In the genomic region with DNA sequence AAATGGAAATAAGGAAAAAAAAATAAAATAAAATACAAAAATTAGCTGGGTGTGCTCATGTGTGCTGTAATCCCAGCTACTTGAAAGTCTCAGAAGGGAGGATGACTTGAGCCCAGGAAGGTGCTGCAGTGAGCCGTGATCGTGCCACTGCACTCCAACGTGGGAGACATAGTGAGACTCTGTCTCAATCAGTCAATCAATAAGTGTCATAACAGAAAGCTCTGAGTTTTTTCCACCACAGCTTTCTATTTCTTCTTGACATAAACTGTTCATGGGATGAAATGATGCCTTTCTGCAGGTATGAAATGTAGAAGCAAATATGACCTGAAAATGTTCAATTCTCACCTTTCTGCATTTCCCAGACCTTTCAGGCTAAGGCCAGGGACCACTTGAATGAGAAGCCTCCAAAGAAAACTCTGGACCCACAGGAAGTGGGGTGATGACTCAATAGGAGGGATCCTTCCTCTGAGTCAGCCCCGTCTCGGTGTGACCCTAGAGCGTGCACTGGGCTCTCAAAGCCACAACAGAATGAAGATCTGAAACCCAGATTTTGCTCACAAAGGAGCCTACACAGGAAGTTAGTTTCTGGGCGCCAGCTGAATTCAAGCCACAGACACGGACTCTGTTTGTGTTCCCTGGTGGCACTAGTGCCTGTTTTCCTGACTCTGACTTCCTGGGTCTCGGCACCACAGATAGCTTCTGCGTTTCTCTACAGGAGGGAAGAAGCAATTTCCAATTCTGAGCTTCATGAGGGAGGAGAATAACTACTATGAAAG, we compare ENCODE assay signal across 1 cellular context.
TF ChIP-seq lines count a peak whose summit lies in the region.

No MANE protein-coding gene starts in this region.

TF ChIP-seq in GM12878, 131 proteins besides CTCF, POLR2A, EP300 and RAD21 (continued from another document and continues in another):
- TF ChIP-seq FOS (IDR thresholded peaks at IDR 0.05; ENCODE audit: borderline replicate concordance, extremely low read depth, insufficient read length), result no peak
- peak; percentile 66 for TF ChIP-seq RELA (IDR thresholded peaks at IDR 0.05; ENCODE audit: borderline replicate concordance, partially characterized antibody)
- peak; percentile 96 for TF ChIP-seq JUNB (IDR thresholded peaks at IDR 0.05)
- no peak for TF ChIP-seq HDGF (IDR thresholded peaks at IDR 0.05)
- TF ChIP-seq KLF5 (IDR thresholded peaks at IDR 0.05; ENCODE audit: partially characterized antibody), result no peak
- peak; percentile 87 for TF ChIP-seq POU2F2 (IDR thresholded peaks at IDR 0.05; ENCODE audit: borderline replicate concordance, low read depth, low read length)
- TF ChIP-seq, protein P1, sequence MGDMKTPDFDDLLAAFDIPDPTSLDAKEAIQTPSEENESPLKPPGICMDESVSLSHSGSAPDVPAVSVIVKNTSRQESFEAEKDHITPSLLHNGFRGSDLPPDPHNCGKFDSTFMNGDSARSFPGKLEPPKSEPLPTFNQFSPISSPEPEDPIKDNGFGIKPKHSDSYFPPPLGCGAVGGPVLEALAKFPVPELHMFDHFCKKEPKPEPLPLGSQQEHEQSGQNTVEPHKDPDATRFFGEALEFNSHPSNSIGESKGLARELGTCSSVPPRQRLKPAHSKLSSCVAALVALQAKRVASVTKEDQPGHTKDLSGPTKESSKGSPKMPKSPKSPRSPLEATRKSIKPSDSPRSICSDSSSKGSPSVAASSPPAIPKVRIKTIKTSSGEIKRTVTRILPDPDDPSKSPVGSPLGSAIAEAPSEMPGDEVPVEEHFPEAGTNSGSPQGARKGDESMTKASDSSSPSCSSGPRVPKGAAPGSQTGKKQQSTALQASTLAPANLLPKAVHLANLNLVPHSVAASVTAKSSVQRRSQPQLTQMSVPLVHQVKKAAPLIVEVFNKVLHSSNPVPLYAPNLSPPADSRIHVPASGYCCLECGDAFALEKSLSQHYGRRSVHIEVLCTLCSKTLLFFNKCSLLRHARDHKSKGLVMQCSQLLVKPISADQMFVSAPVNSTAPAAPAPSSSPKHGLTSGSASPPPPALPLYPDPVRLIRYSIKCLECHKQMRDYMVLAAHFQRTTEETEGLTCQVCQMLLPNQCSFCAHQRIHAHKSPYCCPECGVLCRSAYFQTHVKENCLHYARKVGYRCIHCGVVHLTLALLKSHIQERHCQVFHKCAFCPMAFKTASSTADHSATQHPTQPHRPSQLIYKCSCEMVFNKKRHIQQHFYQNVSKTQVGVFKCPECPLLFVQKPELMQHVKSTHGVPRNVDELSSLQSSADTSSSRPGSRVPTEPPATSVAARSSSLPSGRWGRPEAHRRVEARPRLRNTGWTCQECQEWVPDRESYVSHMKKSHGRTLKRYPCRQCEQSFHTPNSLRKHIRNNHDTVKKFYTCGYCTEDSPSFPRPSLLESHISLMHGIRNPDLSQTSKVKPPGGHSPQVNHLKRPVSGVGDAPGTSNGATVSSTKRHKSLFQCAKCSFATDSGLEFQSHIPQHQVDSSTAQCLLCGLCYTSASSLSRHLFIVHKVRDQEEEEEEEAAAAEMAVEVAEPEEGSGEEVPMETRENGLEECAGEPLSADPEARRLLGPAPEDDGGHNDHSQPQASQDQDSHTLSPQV (IDR thresholded peaks at IDR 0.05), result 0 out of 2 replicates have a peak, but pooled peaks have one; percentile 17
- TF ChIP-seq MYC (IDR thresholded peaks at IDR 0.05; ENCODE audit: insufficient read depth, insufficient read length, insufficient replicate concordance, low read length, severe bottlenecking), result no peak
- TF ChIP-seq, protein P2, sequence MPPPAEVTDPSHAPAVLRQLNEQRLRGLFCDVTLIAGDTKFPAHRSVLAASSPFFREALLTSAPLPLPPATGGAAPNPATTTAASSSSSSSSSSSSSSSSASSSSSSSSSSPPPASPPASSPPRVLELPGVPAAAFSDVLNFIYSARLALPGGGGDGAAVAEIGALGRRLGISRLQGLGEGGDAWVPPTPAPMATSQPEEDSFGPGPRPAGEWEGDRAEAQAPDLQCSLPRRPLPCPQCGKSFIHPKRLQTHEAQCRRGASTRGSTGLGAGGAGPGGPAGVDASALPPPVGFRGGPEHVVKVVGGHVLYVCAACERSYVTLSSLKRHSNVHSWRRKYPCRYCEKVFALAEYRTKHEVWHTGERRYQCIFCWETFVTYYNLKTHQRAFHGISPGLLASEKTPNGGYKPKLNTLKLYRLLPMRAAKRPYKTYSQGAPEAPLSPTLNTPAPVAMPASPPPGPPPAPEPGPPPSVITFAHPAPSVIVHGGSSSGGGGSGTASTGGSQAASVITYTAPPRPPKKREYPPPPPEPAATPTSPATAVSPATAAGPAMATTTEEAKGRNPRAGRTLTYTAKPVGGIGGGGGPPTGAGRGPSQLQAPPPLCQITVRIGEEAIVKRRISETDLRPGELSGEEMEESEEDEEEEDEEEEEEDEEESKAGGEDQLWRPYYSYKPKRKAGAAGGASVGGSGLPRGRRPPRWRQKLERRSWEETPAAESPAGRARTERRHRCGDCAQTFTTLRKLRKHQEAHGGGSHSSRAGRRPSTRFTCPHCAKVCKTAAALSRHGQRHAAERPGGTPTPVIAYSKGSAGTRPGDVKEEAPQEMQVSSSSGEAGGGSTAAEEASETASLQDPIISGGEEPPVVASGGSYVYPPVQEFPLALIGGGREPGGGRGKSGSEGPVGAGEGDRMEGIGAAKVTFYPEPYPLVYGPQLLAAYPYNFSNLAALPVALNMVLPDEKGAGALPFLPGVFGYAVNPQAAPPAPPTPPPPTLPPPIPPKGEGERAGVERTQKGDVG (CRISPR knock-in tag; IDR thresholded peaks at IDR 0.05), result no peak
- TF ChIP-seq MTA2 (IDR thresholded peaks at IDR 0.05; ENCODE audit: low read depth), result peak; percentile 92
- peak; percentile 68 for TF ChIP-seq ZNF217 (IDR thresholded peaks at IDR 0.05)
- TF ChIP-seq TARDBP (IDR thresholded peaks at IDR 0.05; ENCODE audit: borderline replicate concordance), result no peak; the same call in 1 of the 2 replicates
- peak; percentile 83 for TF ChIP-seq GATAD2B (conservative IDR thresholded peaks at IDR 0.05; ENCODE audit: low read depth)
- TF ChIP-seq ASH2L (IDR thresholded peaks at IDR 0.05; ENCODE audit: borderline replicate concordance, low read depth), result no peak; the same call in 1 of the 2 replicates
- TF ChIP-seq, protein P3, sequence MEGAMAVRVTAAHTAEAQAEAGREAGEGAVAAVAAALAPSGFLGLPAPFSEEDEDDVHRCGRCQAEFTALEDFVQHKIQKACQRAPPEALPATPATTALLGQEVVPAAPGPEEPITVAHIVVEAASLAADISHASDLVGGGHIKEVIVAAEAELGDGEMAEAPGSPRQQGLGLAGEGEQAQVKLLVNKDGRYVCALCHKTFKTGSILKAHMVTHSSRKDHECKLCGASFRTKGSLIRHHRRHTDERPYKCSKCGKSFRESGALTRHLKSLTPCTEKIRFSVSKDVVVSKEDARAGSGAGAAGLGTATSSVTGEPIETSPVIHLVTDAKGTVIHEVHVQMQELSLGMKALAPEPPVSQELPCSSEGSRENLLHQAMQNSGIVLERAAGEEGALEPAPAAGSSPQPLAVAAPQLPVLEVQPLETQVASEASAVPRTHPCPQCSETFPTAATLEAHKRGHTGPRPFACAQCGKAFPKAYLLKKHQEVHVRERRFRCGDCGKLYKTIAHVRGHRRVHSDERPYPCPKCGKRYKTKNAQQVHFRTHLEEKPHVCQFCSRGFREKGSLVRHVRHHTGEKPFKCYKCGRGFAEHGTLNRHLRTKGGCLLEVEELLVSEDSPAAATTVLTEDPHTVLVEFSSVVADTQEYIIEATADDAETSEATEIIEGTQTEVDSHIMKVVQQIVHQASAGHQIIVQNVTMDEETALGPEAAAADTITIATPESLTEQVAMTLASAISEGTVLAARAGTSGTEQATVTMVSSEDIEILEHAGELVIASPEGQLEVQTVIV (IDR thresholded peaks at IDR 0.05; ENCODE audit: borderline replicate concordance, partially characterized antibody), result no peak
- TF ChIP-seq, protein P4, sequence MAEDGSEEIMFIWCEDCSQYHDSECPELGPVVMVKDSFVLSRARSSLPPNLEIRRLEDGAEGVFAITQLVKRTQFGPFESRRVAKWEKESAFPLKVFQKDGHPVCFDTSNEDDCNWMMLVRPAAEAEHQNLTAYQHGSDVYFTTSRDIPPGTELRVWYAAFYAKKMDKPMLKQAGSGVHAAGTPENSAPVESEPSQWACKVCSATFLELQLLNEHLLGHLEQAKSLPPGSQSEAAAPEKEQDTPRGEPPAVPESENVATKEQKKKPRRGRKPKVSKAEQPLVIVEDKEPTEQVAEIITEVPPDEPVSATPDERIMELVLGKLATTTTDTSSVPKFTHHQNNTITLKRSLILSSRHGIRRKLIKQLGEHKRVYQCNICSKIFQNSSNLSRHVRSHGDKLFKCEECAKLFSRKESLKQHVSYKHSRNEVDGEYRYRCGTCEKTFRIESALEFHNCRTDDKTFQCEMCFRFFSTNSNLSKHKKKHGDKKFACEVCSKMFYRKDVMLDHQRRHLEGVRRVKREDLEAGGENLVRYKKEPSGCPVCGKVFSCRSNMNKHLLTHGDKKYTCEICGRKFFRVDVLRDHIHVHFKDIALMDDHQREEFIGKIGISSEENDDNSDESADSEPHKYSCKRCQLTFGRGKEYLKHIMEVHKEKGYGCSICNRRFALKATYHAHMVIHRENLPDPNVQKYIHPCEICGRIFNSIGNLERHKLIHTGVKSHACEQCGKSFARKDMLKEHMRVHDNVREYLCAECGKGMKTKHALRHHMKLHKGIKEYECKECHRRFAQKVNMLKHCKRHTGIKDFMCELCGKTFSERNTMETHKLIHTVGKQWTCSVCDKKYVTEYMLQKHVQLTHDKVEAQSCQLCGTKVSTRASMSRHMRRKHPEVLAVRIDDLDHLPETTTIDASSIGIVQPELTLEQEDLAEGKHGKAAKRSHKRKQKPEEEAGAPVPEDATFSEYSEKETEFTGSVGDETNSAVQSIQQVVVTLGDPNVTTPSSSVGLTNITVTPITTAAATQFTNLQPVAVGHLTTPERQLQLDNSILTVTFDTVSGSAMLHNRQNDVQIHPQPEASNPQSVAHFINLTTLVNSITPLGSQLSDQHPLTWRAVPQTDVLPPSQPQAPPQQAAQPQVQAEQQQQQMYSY (CRISPR knock-in tag; IDR thresholded peaks at IDR 0.05), result no peak
- TF ChIP-seq, protein P5, sequence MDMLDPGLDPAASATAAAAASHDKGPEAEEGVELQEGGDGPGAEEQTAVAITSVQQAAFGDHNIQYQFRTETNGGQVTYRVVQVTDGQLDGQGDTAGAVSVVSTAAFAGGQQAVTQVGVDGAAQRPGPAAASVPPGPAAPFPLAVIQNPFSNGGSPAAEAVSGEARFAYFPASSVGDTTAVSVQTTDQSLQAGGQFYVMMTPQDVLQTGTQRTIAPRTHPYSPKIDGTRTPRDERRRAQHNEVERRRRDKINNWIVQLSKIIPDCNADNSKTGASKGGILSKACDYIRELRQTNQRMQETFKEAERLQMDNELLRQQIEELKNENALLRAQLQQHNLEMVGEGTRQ (IDR thresholded peaks at IDR 0.05; ENCODE audit: borderline replicate concordance, low read depth, low read length), result no peak
- peak; percentile 94 for TF ChIP-seq SPI1 (IDR thresholded peaks at IDR 0.05; ENCODE audit: borderline replicate concordance, insufficient read depth, low read depth, low read length)
- TF ChIP-seq MYB (IDR thresholded peaks at IDR 0.05; ENCODE audit: borderline replicate concordance, low read depth, low read length), result no peak
- TF ChIP-seq, protein P6, sequence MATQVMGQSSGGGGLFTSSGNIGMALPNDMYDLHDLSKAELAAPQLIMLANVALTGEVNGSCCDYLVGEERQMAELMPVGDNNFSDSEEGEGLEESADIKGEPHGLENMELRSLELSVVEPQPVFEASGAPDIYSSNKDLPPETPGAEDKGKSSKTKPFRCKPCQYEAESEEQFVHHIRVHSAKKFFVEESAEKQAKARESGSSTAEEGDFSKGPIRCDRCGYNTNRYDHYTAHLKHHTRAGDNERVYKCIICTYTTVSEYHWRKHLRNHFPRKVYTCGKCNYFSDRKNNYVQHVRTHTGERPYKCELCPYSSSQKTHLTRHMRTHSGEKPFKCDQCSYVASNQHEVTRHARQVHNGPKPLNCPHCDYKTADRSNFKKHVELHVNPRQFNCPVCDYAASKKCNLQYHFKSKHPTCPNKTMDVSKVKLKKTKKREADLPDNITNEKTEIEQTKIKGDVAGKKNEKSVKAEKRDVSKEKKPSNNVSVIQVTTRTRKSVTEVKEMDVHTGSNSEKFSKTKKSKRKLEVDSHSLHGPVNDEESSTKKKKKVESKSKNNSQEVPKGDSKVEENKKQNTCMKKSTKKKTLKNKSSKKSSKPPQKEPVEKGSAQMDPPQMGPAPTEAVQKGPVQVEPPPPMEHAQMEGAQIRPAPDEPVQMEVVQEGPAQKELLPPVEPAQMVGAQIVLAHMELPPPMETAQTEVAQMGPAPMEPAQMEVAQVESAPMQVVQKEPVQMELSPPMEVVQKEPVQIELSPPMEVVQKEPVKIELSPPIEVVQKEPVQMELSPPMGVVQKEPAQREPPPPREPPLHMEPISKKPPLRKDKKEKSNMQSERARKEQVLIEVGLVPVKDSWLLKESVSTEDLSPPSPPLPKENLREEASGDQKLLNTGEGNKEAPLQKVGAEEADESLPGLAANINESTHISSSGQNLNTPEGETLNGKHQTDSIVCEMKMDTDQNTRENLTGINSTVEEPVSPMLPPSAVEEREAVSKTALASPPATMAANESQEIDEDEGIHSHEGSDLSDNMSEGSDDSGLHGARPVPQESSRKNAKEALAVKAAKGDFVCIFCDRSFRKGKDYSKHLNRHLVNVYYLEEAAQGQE (IDR thresholded peaks at IDR 0.05; ENCODE audit: low read depth, low read length), result no peak
- no peak for TF ChIP-seq PAX8 (IDR thresholded peaks at IDR 0.05)
- no peak; the same call in 1 of the 2 replicates for TF ChIP-seq YY1 (IDR thresholded peaks at IDR 0.05; ENCODE audit: low read depth, low read length)
- TF ChIP-seq, protein P7, sequence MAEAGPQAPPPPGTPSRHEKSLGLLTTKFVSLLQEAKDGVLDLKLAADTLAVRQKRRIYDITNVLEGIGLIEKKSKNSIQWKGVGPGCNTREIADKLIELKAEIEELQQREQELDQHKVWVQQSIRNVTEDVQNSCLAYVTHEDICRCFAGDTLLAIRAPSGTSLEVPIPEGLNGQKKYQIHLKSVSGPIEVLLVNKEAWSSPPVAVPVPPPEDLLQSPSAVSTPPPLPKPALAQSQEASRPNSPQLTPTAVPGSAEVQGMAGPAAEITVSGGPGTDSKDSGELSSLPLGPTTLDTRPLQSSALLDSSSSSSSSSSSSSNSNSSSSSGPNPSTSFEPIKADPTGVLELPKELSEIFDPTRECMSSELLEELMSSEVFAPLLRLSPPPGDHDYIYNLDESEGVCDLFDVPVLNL (IDR thresholded peaks at IDR 0.05; ENCODE audit: low read depth, low read length), result no peak
- TF ChIP-seq, protein P8, sequence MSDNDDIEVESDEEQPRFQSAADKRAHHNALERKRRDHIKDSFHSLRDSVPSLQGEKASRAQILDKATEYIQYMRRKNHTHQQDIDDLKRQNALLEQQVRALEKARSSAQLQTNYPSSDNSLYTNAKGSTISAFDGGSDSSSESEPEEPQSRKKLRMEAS (IDR thresholded peaks at IDR 0.05; ENCODE audit: low read depth, low read length), result 0 out of 2 replicates have a peak, but pooled peaks have one; percentile 27
- TF ChIP-seq CHD1 (IDR thresholded peaks at IDR 0.05; ENCODE audit: low read depth, low read length), result no peak
- no peak for TF ChIP-seq STAT1 (conservative IDR thresholded peaks at IDR 0.05)
- TF ChIP-seq, protein P9, sequence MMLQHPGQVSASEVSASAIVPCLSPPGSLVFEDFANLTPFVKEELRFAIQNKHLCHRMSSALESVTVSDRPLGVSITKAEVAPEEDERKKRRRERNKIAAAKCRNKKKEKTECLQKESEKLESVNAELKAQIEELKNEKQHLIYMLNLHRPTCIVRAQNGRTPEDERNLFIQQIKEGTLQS (IDR thresholded peaks at IDR 0.05; ENCODE audit: borderline replicate concordance, extremely low read depth, low read depth, low read length), result no peak
- TF ChIP-seq SP1 (IDR thresholded peaks at IDR 0.05; ENCODE audit: low read depth, low read length), result peak; percentile 81
- no peak; the same call in 1 of the 2 replicates for TF ChIP-seq PML (IDR thresholded peaks at IDR 0.05; ENCODE audit: low read length)
- no peak for TF ChIP-seq BRCA1 (IDR thresholded peaks at IDR 0.05; ENCODE audit: low read depth, low read length)
